27 cellular contexts compared by ENCODE assay signal in genomic region chr16:79037429-79038373, GRCh38.
DNase-seq lines count a peak whose midpoint lies in the region; ATAC-seq and TF ChIP-seq lines count a peak whose summit lies in the region.
"Had no signal": no experiment of that assay in that cellular context is flagged by ENCODE, and none has a peak within 500 bp of the region (broad histone marks: within the 10 kb centered on the region; RNA-seq: fewer than 3 reads in every experiment).

No MANE protein-coding gene starts in this region.

- intact Hi-C loops in left ventricle myocardium superior (cut with micrococcal nuclease) (no loop called here), sigmoid colon (cut with DNase I) (no loop called here)

- DNase-seq in NCI-H1092 treated with DMSO at 0.1 percent for 48 hours (lab: John Stamatoyannopoulos, UW) (peak; percentile 53), NCI-H1092 (lab: John Stamatoyannopoulos, UW) (no peak), NCI-H748 treated with DMSO at 0.1 percent for 48 hours (lab: John Stamatoyannopoulos, UW) (peak; percentile 31), left ventricle myocardium superior (peak; percentile 35), sigmoid colon (peak; percentile 64), NCI-H2171 treated with DMSO at 0.1 percent for 48 hours (lab: John Stamatoyannopoulos, UW) (no peak)
- no peak for DNase-seq in activated CD4-positive, CD25-positive, alpha-beta regulatory T cell (lab: John Stamatoyannopoulos, UW)
- DNase-seq in activated naive CD4-positive, alpha-beta T cell treated with anti-CD3 and anti-CD28 coated beads, Interleukin-2, amount 50 U/mL, for 16 hours: no peak
- DNase-seq: activated B cell treated with CpG ODN at 0.5 μM for 24 hours; activated CD4-positive, alpha-beta memory T cell treated with anti-CD3 and anti-CD28 coated beads, Interleukin-2, amount 10 ng/mL, durations not matched to agents 7 days and 5 days; activated naive CD4-positive, alpha-beta T cell treated with anti-CD3 and anti-CD28 coated beads, Interleukin-2, amount 10 ng/mL, durations not matched to agents 7 days and 5 days; AML-193; aorta; COR-L47; effector CD8-positive, alpha-beta T cell; EL; IMR-90; left cardiac atrium; NCI-H1436; psoas muscle; stimulated activated CD4-positive, alpha-beta T cell treated with anti-CD3 and anti-CD28 coated beads, Interleukin-2, amount 100 ng/mL, for 48 hours; stimulated activated naive CD8-positive, alpha-beta T cell treated with anti-CD3 and anti-CD28 coated beads, Interleukin-15, Interleukin-2, amounts not matched to agents 100 U/mL and 50 U/mL, for 24 hours; T1000; upper lobe of right lung had no signal

- TF ChIP-seq EP300 in sigmoid colon (IDR thresholded peaks at IDR 0.05): no peak

- H3K27ac ChIP-seq in sigmoid colon: peak overlapping the region in 3 of 4 donors; percentile 17 to 67 (median 56)
- H3K27ac ChIP-seq: 22Rv1, esophagus muscularis mucosa, psoas muscle, upper lobe of right lung had no signal

- ATAC-seq in left ventricle myocardium superior: peak; percentile 78
- ATAC-seq: psoas muscle; stimulated activated naive CD8-positive, alpha-beta T cell treated with anti-CD3 and anti-CD28 coated beads, Interleukin-15, Interleukin-2, amounts not matched to agents 100 U/mL and 50 U/mL, for 24 hours; upper lobe of right lung had no signal

- 27 to 71% methylated on average over 11 of the region's 11 CpGs for WGBS in sigmoid colon, 2 donors

- no peaks in the 10 kb centered on the region for H3K27me3 ChIP-seq in sigmoid colon
- H3K27me3 ChIP-seq: esophagus muscularis mucosa, upper lobe of right lung had no signal

- no peak overlapping the region for H3K4me3 ChIP-seq in sigmoid colon
- H3K4me3 ChIP-seq: esophagus muscularis mucosa, psoas muscle, smooth muscle cell, upper lobe of right lung had no signal

- no peaks in the 10 kb centered on the region for H3K36me3 ChIP-seq in sigmoid colon
- H3K36me3 ChIP-seq: esophagus muscularis mucosa, upper lobe of right lung had no signal

- no peaks in the 10 kb centered on the region for H3K9me3 ChIP-seq in sigmoid colon
- H3K9me3 ChIP-seq: esophagus muscularis mucosa, psoas muscle, upper lobe of right lung had no signal

- H3K4me1 ChIP-seq in sigmoid colon: peaks cover 0 to 15% (median 14%) of the 10 kb centered on the region in 4 donors
- H3K4me1 ChIP-seq: psoas muscle, upper lobe of right lung had no signal

- no peak for TF ChIP-seq CTCF in sigmoid colon (IDR thresholded peaks at IDR 0.05)

- TF ChIP-seq POLR2A in sigmoid colon (IDR thresholded peaks at IDR 0.05): no peak

Comparison
In these comparisons a context has a peak if more than half of its experiments do, and no peak if none do; other contexts are left out.
1. DNase-seq: peak in NCI-H1092 treated with DMSO at 0.1 percent for 48 hours (single experiment), NCI-H748 treated with DMSO at 0.1 percent for 48 hours (single experiment), left ventricle myocardium superior (single experiment) and sigmoid colon (single experiment); none in NCI-H1092 (single experiment), NCI-H2171 treated with DMSO at 0.1 percent for 48 hours (single experiment), activated CD4-positive, CD25-positive, alpha-beta regulatory T cell (0 of 4) and activated naive CD4-positive, alpha-beta T cell treated with anti-CD3 and anti-CD28 coated beads, Interleukin-2, amount 50 U/mL, for 16 hours (single experiment).